ENCODE assay signal across 34 cellular contexts in genomic region chr7:133423618-133424017, GRCh38.
DNase-seq lines count a peak whose midpoint lies in the region; ATAC-seq, FAIRE-seq and TF ChIP-seq lines count a peak whose summit lies in the region.
"Had no signal": no experiment of that assay in that cellular context is flagged by ENCODE, and none has a peak within 500 bp of the region (broad histone marks: within the 10 kb centered on the region; RNA-seq: fewer than 3 reads in every experiment).

No MANE protein-coding gene starts in this region.

- no peak overlapping the region for H4K8ac ChIP-seq in neuronal stem cell (ENCODE audit: low read depth, low read length)

- H4K91ac ChIP-seq in neuronal stem cell (ENCODE audit: low read depth, low read length, poor library complexity) = no peak overlapping the region

- H3K36me3 ChIP-seq in K562 (ENCODE audit: control insufficient read depth, insufficient read depth, low read length) (no peaks in the 10 kb centered on the region), kidney (ENCODE audit: control insufficient read depth in 1 of 2, insufficient read depth in 2 of 2, low read length in 2 of 2) (no peaks in the 10 kb centered on the region), neuronal stem cell (replicated peaks in 1 of 2; ENCODE audit: control insufficient read depth in 2 of 2, insufficient read depth in 2 of 2, low read length in 2 of 2) (no peaks in the 10 kb centered on the region), upper lobe of right lung (no peaks in the 10 kb centered on the region)
- H3K36me3 ChIP-seq: BE2C had no signal

- WGBS in K562 (ENCODE audit: insufficient coverage, low coverage, missing lambda C conversion rate) = 95% methylated on average over 23 of the region's 23 CpGs
- no CpG with 5 or more reads among the region's 23 CpGs for WGBS in neuronal stem cell (ENCODE audit: extremely low coverage in 2 of 2, insufficient read length in 2 of 2, insufficient replicate concordance in 1 of 2), 2 donors

- no peak overlapping the region for H2BK120ac ChIP-seq in neuronal stem cell (ENCODE audit: low read depth, low read length)

- H2AFZ ChIP-seq in K562 (ENCODE audit: low read depth, low read length) = no peak overlapping the region
- no peak overlapping the region for H2AFZ ChIP-seq in neuronal stem cell (ENCODE audit: low read length)

- no peak for TF ChIP-seq POLR2A in K562 (conservative IDR thresholded peaks at IDR 0.05)

- no peaks in the 10 kb centered on the region for H3K79me1 ChIP-seq in neuronal stem cell (ENCODE audit: low read depth, low read length)

- H3K27me3 ChIP-seq in K562 (ENCODE audit: control insufficient read depth in 2 of 2, insufficient read depth in 2 of 2, low read length in 2 of 2) = no peaks in the 10 kb centered on the region
- no peaks in the 10 kb centered on the region for H3K27me3 ChIP-seq in neuronal stem cell (ENCODE audit: control insufficient read depth in 3 of 3, insufficient read depth in 3 of 3, low read depth in 1 of 3, low read length in 3 of 3)
- H3K27me3 ChIP-seq in upper lobe of right lung = no peaks in the 10 kb centered on the region
- H3K27me3 ChIP-seq: BE2C; BLaER1; BLaER1 treated with 17β-estradiol and CSF1 and Interleukin-3, amounts not matched to agents 10 nM and 100 nM had no signal

- H2BK12ac ChIP-seq in neuronal stem cell (ENCODE audit: low read length) = no peak overlapping the region

- no peak overlapping the region for H3K4me3 ChIP-seq in K562
- H3K4me3 ChIP-seq in kidney (ENCODE audit: low read length in 2 of 2) = no peak overlapping the region
- H3K4me3 ChIP-seq in neuronal stem cell (ENCODE audit: low read length in 2 of 2) = no peak overlapping the region
- H3K4me3 ChIP-seq in upper lobe of right lung = no peak overlapping the region
- H3K4me3 ChIP-seq: A549; BLaER1; BLaER1 treated with 17β-estradiol and CSF1 and Interleukin-3, amounts not matched to agents 10 nM and 100 nM had no signal

- no TSS peak for BruUV-seq in K562 (replicated peaks; lab: Mats Ljungman, UMichigan)

- DNase-seq in K562 (ENCODE audit: extremely low read depth in 1 of 4, low spot score in 3 of 4) (no peak), kidney (peak; percentile 66), neuronal stem cell (ENCODE audit: low spot score) (no peak), upper lobe of right lung (peak; percentile 64), RPMI8226 (no peak), SK-N-DZ (ENCODE audit: low spot score) (no peak), NCI-H2081 treated with DMSO at 0.1 percent for 48 hours (lab: John Stamatoyannopoulos, UW) (no peak)
- DNase-seq: 8988T; ACHN; AML-193; BE2C; C1 segment of cervical spinal cord; Caco-2; Calu3; CD4-positive, alpha-beta memory T cell; CD4-positive, alpha-beta T cell; CD4-positive, CD25-positive, alpha-beta regulatory T cell; CD8-positive, alpha-beta memory T cell; CD8-positive, alpha-beta T cell; COR-L47; DMS 273 treated with DMSO at 0.1 percent for 48 hours; DMS153; DMS53; DMS79; DMS79 treated with DMSO at 0.1 percent for 48 hours; EL had no signal

- no peak overlapping the region for H2AK5ac ChIP-seq in neuronal stem cell (ENCODE audit: low read depth, low read length)

- H3K79me2 ChIP-seq in K562 (ENCODE audit: control insufficient read depth, insufficient read depth, low read length) = no peaks in the 10 kb centered on the region

- H3K4me2 ChIP-seq in K562 (ENCODE audit: insufficient read depth, low read length) = no peak overlapping the region
- H3K4me2 ChIP-seq in neuronal stem cell (ENCODE audit: insufficient read depth, low read length, poor library complexity, severe bottlenecking) = no peak overlapping the region
- H3K4me2 ChIP-seq: A549; BLaER1; BLaER1 treated with 17β-estradiol and CSF1 and Interleukin-3, amounts not matched to agents 10 nM and 100 nM had no signal

- no peak overlapping the region for H2BK5ac ChIP-seq in neuronal stem cell (ENCODE audit: low read length)

- FAIRE-seq in K562 (lab: Jason Lieb, UNC) = no peak
- FAIRE-seq in kidney (lab: Jason Lieb, UNC) = no peak
- FAIRE-seq: A204.1, A549, D721Med had no signal

- intact Hi-C loops in K562 (cut with micrococcal nuclease) = no loop called here
- intact Hi-C loops in kidney (cut with DNase I) = no loop called here
- intact Hi-C loops in upper lobe of right lung (cut with DNase I) = no loop called here

- POLR2A ChIA-PET in K562 (lab: Yijun Ruan, JAX) = interaction anchor here (0.6 kb wide), 1 partner anchor 170 kb away, joined by 3 read pairs; no protein-coding TSS in a partner anchor

- in situ Hi-C loops in K562 (cut with MboI) = no loop called here

- TF ChIP-seq CTCF in K562 (IDR thresholded peaks at IDR 0.05 in 2 of 3, conservative IDR thresholded peaks at IDR 0.05 in 1 of 3; ENCODE audit: insufficient read depth in 2 of 3, low read depth in 1 of 3, low read length in 3 of 3) (no peak), kidney (IDR thresholded peaks at IDR 0.05; ENCODE audit: borderline replicate concordance, extremely low read depth, insufficient read depth) (no peak), upper lobe of right lung (IDR thresholded peaks at IDR 0.05) (no peak)

- H3K14ac ChIP-seq in neuronal stem cell (ENCODE audit: low read length) = no peak overlapping the region

- H3K9me3 ChIP-seq in K562 (replicated peaks; ENCODE audit: control insufficient read depth, insufficient read depth, low read depth, low read length) (no peaks in the 10 kb centered on the region), kidney (ENCODE audit: control insufficient read depth in 1 of 2, low read length in 2 of 2) (no peaks in the 10 kb centered on the region), neuronal stem cell (replicated peaks in 1 of 2; ENCODE audit: control insufficient read depth in 2 of 2, insufficient read depth in 1 of 2, low read depth in 1 of 2, low read length in 2 of 2) (no peaks in the 10 kb centered on the region), upper lobe of right lung (no peaks in the 10 kb centered on the region)
- H3K9me3 ChIP-seq: A549, BE2C, Caco-2 had no signal

- no peaks in the 10 kb centered on the region for H4K20me1 ChIP-seq in K562 (replicated peaks; ENCODE audit: control insufficient read depth, insufficient read depth, low read length)
- H4K20me1 ChIP-seq: BLaER1 had no signal

- TF ChIP-seq RAD21 in K562 (CRISPR knock-in tag; conservative IDR thresholded peaks at IDR 0.05 in 1 of 2, IDR thresholded peaks at IDR 0.05 in 1 of 2) = no peak

- H3K9ac ChIP-seq in K562 (ENCODE audit: insufficient read depth in 1 of 2, low read depth in 2 of 2, low read length in 2 of 2) = no peak overlapping the region
- no peak overlapping the region for H3K9ac ChIP-seq in kidney (ENCODE audit: low read length in 2 of 2)
- H3K9ac ChIP-seq in neuronal stem cell (ENCODE audit: low read depth, low read length, poor library complexity) = no peak overlapping the region
- H3K9ac ChIP-seq: BLaER1; BLaER1 treated with 17β-estradiol and CSF1 and Interleukin-3, amounts not matched to agents 10 nM and 100 nM had no signal

- H3K18ac ChIP-seq in neuronal stem cell (ENCODE audit: low read length) = no peak overlapping the region

- no peak overlapping the region for H3K4ac ChIP-seq in neuronal stem cell (ENCODE audit: low read length)

- peak overlapping the region; percentile 82 for H3K23ac ChIP-seq in neuronal stem cell (ENCODE audit: low read depth, low read length, poor library complexity)

- ATAC-seq in K562 (no peak), upper lobe of right lung (no peak), GM21515 (IDR thresholded peaks at IDR 0.05; ENCODE audit: unreplicated experiment) (no peak)
- ATAC-seq: A549; CD8-positive, alpha-beta T cell had no signal

- peaks cover 0 to 4% of the 10 kb centered on the region in 2 experiments; a peak in 1 of 5 replicates for H3K4me1 ChIP-seq in K562 (replicated peaks in 1 of 2; ENCODE audit: control insufficient read depth in 2 of 2, insufficient read depth in 2 of 2, low read length in 2 of 2)
- H3K4me1 ChIP-seq in kidney (ENCODE audit: control insufficient read depth in 1 of 2, insufficient read depth in 1 of 2, low read depth in 1 of 2, low read length in 2 of 2) = no peaks in the 10 kb centered on the region
- peaks cover 0 to 9% of the 10 kb centered on the region in 2 donors for H3K4me1 ChIP-seq in neuronal stem cell (ENCODE audit: control insufficient read depth in 2 of 2, insufficient read depth in 1 of 2, low read depth in 1 of 2, low read length in 2 of 2)
- H3K4me1 ChIP-seq in upper lobe of right lung = no peaks in the 10 kb centered on the region
- H3K4me1 ChIP-seq: A549; BE2C; BLaER1; BLaER1 treated with 17β-estradiol and CSF1 and Interleukin-3, amounts not matched to agents 10 nM and 100 nM; Caco-2 had no signal

- H3K9me1 ChIP-seq in K562 (ENCODE audit: control insufficient read depth, insufficient read depth, low read length) = no peaks in the 10 kb centered on the region

- CTCF ChIA-PET in K562 (lab: Yijun Ruan, JAX; ENCODE audit: low intra/inter-chr PET ratio) = no interaction called here

- TF ChIP-seq EP300 in K562 (IDR thresholded peaks at IDR 0.05; ENCODE audit: low read length) = no peak

- H3K27ac ChIP-seq in K562 (ENCODE audit: extremely low read depth, low read depth, low read length) (no peak overlapping the region), kidney (ENCODE audit: low read depth in 2 of 2, low read length in 2 of 2) (no peak overlapping the region), neuronal stem cell (replicated peaks; ENCODE audit: low read length) (no peak overlapping the region), upper lobe of right lung (no peak overlapping the region)
- H3K27ac ChIP-seq: 22Rv1; A549; BLaER1; BLaER1 treated with 17β-estradiol and CSF1 and Interleukin-3, amounts not matched to agents 10 nM and 100 nM; C4-2B had no signal

- H2BK15ac ChIP-seq in neuronal stem cell (ENCODE audit: low read length) = no peak overlapping the region

TF ChIP-seq in K562, 482 proteins besides CTCF, POLR2A, EP300 and RAD21:
- TF ChIP-seq L3MBTL2 (IDR thresholded peaks at IDR 0.05) (no peak), RBM22 (IDR thresholded peaks at IDR 0.05; ENCODE audit: low read depth, low read length, poor library complexity, severe bottlenecking) (peak; percentile 65)

Comparison
In these comparisons a context has a peak if more than half of its experiments do, and no peak if none do; other contexts are left out.
1. DNase-seq: peak in kidney (single experiment) and upper lobe of right lung (single experiment); none in K562 (0 of 4), neuronal stem cell (single experiment), RPMI8226 (single experiment), SK-N-DZ (single experiment) and NCI-H2081 treated with DMSO at 0.1 percent for 48 hours (single experiment).